In genomic region chr9:136133959-136134484, GRCh38 we compare ENCODE assay signal across 14 cellular contexts. TPM values are rescaled to one million over a fixed set of nuclear protein-coding genes. Genes with fewer than 3 reads are reported as not detected.
A peak's percentile ranks its signal among the peaks of the same experiment; 100 is the strongest.
DNase-seq lines count a peak whose midpoint lies in the region; ATAC-seq and TF ChIP-seq lines count a peak whose summit lies in the region.
"Had no signal": no experiment of that assay in that cellular context is flagged by ENCODE, and none has a peak within 500 bp of the region (broad histone marks: within the 10 kb centered on the region; RNA-seq: fewer than 3 reads in every experiment).

No MANE protein-coding gene starts in this region.

- H4K20me1 ChIP-seq in smooth muscle cell (ENCODE audit: low read depth): no peaks in the 10 kb centered on the region

- CTCF ChIA-PET in activated naive CD4-positive, alpha-beta T cell treated with anti-CD3 and anti-CD28 coated beads for 36 hours (lab: Charles Lee): interaction anchor here (0.7 kb wide), 1 partner anchor 78 kb away, joined by 3 read pairs; no protein-coding TSS in a partner anchor

- peaks cover 4% of the 10 kb centered on the region for H3K4me1 Mint-ChIP-seq in activated naive CD4-positive, alpha-beta T cell treated with anti-CD3 and anti-CD28 coated beads, Interleukin-2, amount 50 U/mL, for 24 hours
- H3K4me1 Mint-ChIP-seq in activated naive CD4-positive, alpha-beta T cell treated with anti-CD3 and anti-CD28 coated beads for 36 hours (ENCODE audit: low read depth): peaks cover 4% of the 10 kb centered on the region

- no peak for TF ChIP-seq CTCF in VCaP (conservative IDR thresholded peaks at IDR 0.05)
- TF ChIP-seq CTCF in smooth muscle cell (IDR thresholded peaks at IDR 0.05; ENCODE audit: borderline replicate concordance, insufficient read depth, poor library complexity, severe bottlenecking): no peak

- intact Hi-C loops in activated naive CD4-positive, alpha-beta T cell treated with anti-CD3 and anti-CD28 coated beads for 36 hours (cut with micrococcal nuclease): no loop called here

- peaks cover 5% of the 10 kb centered on the region for H3F3A ChIP-seq in smooth muscle cell (ENCODE audit: low read depth)

- H3K9ac ChIP-seq in iPS-20b (ENCODE audit: low read depth, low read length) (no peak overlapping the region), smooth muscle cell (ENCODE audit: low read depth) (no peak overlapping the region)
- H3K9ac ChIP-seq: KMS-11 had no signal

- peaks cover 37% of the 10 kb centered on the region for H3K27me3 ChIP-seq in iPS-20b (ENCODE audit: insufficient read depth, low read length)
- H3K27me3 ChIP-seq in smooth muscle cell (ENCODE audit: low read depth): peaks cover 17% of the 10 kb centered on the region

- H3K36me3 Mint-ChIP-seq in activated naive CD4-positive, alpha-beta T cell treated with anti-CD3 and anti-CD28 coated beads, Interleukin-2, amount 50 U/mL, for 24 hours: no peaks in the 10 kb centered on the region
- H3K36me3 Mint-ChIP-seq in activated naive CD4-positive, alpha-beta T cell treated with anti-CD3 and anti-CD28 coated beads for 36 hours (ENCODE audit: low read depth): no peaks in the 10 kb centered on the region

- peak overlapping the region; percentile 63; the same call in 1 of the 2 replicates for H3K4me3 ChIP-seq in iPS-20b (ENCODE audit: low read length)
- H3K4me3 ChIP-seq in smooth muscle cell: peak overlapping the region; percentile 64

- no peaks in the 10 kb centered on the region for H3K9me3 Mint-ChIP-seq in activated naive CD4-positive, alpha-beta T cell treated with anti-CD3 and anti-CD28 coated beads, Interleukin-2, amount 50 U/mL, for 24 hours
- no peaks in the 10 kb centered on the region for H3K9me3 Mint-ChIP-seq in activated naive CD4-positive, alpha-beta T cell treated with anti-CD3 and anti-CD28 coated beads for 36 hours

- ATAC-seq in HG03175 (IDR thresholded peaks at IDR 0.05; ENCODE audit: unreplicated experiment): no peak

- peak overlapping the region; percentile 98 for H3K4me2 ChIP-seq in smooth muscle cell
- H3K4me2 ChIP-seq: KMS-11 had no signal

- no peak overlapping the region for H3K27ac Mint-ChIP-seq in activated naive CD4-positive, alpha-beta T cell treated with anti-CD3 and anti-CD28 coated beads, Interleukin-2, amount 50 U/mL, for 24 hours
- no peak overlapping the region for H3K27ac Mint-ChIP-seq in activated naive CD4-positive, alpha-beta T cell treated with anti-CD3 and anti-CD28 coated beads for 36 hours

- H3K4me3 Mint-ChIP-seq in activated naive CD4-positive, alpha-beta T cell treated with anti-CD3 and anti-CD28 coated beads, Interleukin-2, amount 50 U/mL, for 24 hours: peak overlapping the region; percentile 76
- no peak overlapping the region for H3K4me3 Mint-ChIP-seq in activated naive CD4-positive, alpha-beta T cell treated with anti-CD3 and anti-CD28 coated beads for 36 hours

- H3K4me1 ChIP-seq in iPS-20b (ENCODE audit: insufficient read depth, low read length) (no peaks in the 10 kb centered on the region), smooth muscle cell (ENCODE audit: low read depth) (peaks cover 6% of the 10 kb centered on the region)

- H3K79me2 ChIP-seq in smooth muscle cell (ENCODE audit: low read depth): no peaks in the 10 kb centered on the region

- H2AFZ ChIP-seq in smooth muscle cell (ENCODE audit: low read depth): peak overlapping the region; percentile 96

- WGBS in smooth muscle cell (ENCODE audit: low lambda C conversion rate): 67% methylated on average over 17 of the region's 18 CpGs

- H3K36me3 ChIP-seq in iPS-20b (ENCODE audit: insufficient read depth, low read depth, low read length) (no peaks in the 10 kb centered on the region), smooth muscle cell (ENCODE audit: low read depth) (no peaks in the 10 kb centered on the region)
- H3K36me3 ChIP-seq: neutrophil had no signal

- H3K9me3 ChIP-seq in iPS-20b (ENCODE audit: insufficient read depth, low read depth, low read length): no peaks in the 10 kb centered on the region
- H3K9me3 ChIP-seq in smooth muscle cell (replicated peaks; ENCODE audit: low read depth): no peaks in the 10 kb centered on the region
- H3K9me3 ChIP-seq: neutrophil had no signal

- H3K27me3 Mint-ChIP-seq in activated naive CD4-positive, alpha-beta T cell treated with anti-CD3 and anti-CD28 coated beads, Interleukin-2, amount 50 U/mL, for 24 hours: peaks cover 14% of the 10 kb centered on the region
- peaks cover 40% of the 10 kb centered on the region for H3K27me3 Mint-ChIP-seq in activated naive CD4-positive, alpha-beta T cell treated with anti-CD3 and anti-CD28 coated beads for 36 hours (ENCODE audit: low read depth)

- DNase-seq in activated naive CD4-positive, alpha-beta T cell treated with anti-CD3 and anti-CD28 coated beads for 36 hours: no peak
- no peak for DNase-seq in smooth muscle cell (lab: John Stamatoyannopoulos, UW; ENCODE audit: unreplicated experiment)
- no peak for DNase-seq in Ammon's horn (ENCODE audit: low spot score)
- no peak for DNase-seq in NCI-H2107 treated with DMSO at 0.1 percent for 48 hours (lab: John Stamatoyannopoulos, UW; ENCODE audit: unreplicated experiment)
- DNase-seq: activated CD4-positive, alpha-beta T cell treated with anti-CD3 and anti-CD28 coated beads for 4 hours; effector memory CD4-positive, alpha-beta T cell; foreskin melanocyte; kidney glomerular epithelial cell had no signal

- H3K27ac ChIP-seq in VCaP: peak overlapping the region; percentile 75; the same call in 1 of the 2 replicates
- no peak overlapping the region for H3K27ac ChIP-seq in iPS-20b (ENCODE audit: low read length)
- no peak overlapping the region for H3K27ac ChIP-seq in smooth muscle cell (ENCODE audit: low read depth)
- H3K27ac ChIP-seq: KMS-11, neutrophil had no signal

RNA-seq across cellular contexts. Expression of gene TMEM250, which starts 15.3 kb away (rescaled TPM):
- 10 to 100 TPM; 20.7 to 22.2 TPM for total RNA-seq in activated naive CD4-positive, alpha-beta T cell treated with anti-CD3 and anti-CD28 coated beads for 36 hours
- 13.0 and 26.7 TPM in 2 replicates for total RNA-seq in smooth muscle cell
- 38.2 and 41.5 TPM in 2 replicates for polyA plus RNA-seq in smooth muscle cell

RNA-seq across cellular contexts. Expression of gene NACC2, which starts 38.9 kb away (rescaled TPM):
- total RNA-seq in activated naive CD4-positive, alpha-beta T cell treated with anti-CD3 and anti-CD28 coated beads for 36 hours: 1 to 10 TPM; 3.4 to 3.5 TPM
- total RNA-seq in smooth muscle cell: 6.9 and 8.8 TPM in 2 replicates
- polyA plus RNA-seq in smooth muscle cell: 5.4 and 6.7 TPM in 2 replicates
